10 cellular contexts compared by ENCODE assay signal in the genomic region with DNA sequence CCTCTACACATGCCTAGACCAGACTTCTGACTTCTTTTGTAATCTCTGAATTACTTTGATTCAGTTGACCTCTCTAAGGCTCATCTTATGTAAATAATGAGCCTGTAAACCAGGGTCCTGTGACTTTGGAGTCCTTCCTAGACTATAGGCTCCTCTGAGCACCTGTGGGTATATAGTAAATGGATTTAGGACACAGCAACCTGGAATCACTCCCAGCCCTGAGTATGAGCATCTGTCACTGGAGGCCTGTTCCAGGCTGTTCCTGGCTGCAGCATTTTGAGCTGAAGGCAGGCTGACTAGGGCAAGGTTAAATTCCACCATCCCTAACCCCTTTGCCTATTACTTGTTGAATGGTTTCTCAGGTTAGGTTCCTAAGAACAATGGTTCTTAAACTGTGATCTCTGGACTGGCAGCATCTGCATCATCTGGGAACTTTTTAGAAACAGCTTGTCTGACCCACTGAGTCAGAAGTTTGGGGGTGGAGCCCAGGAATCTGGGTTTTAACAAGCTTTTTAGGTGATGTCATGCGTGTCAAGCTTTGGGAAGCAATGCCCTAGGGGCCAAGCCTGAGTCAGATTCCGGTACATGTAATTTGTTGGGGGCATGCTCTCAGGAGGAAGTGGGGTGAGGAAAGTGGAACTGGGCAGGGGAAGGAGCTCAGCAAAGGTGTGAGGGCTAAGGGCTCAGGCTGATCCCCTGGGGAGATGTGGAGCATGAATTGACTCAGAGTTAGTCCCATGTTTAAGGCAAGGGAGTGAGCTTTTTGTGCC. TPM values are rescaled to one million over a fixed set of nuclear protein-coding genes. Genes with fewer than 3 reads are reported as not detected.
DNase-seq lines count a peak whose midpoint lies in the region; ATAC-seq and TF ChIP-seq lines count a peak whose summit lies in the region.
"Had no signal": no experiment of that assay in that cellular context is flagged by ENCODE, and none has a peak within 500 bp of the region (broad histone marks: within the 10 kb centered on the region; RNA-seq: fewer than 3 reads in every experiment).

No MANE protein-coding gene starts in this region.

- peak; percentile 60 for ATAC-seq in HG02884 (IDR thresholded peaks at IDR 0.05; ENCODE audit: unreplicated experiment)

- H3K4me1 ChIP-seq in HAP-1 = no peaks in the 10 kb centered on the region

- no peaks in the 10 kb centered on the region for H3K9me3 ChIP-seq in HAP-1
- H3K9me3 ChIP-seq: A549 had no signal

- in situ Hi-C loops in HAP-1 (cut with MboI; ENCODE audit: low sequenced_read_pairs) = no loop called here

- TF ChIP-seq POLR2A in erythroblast (IDR thresholded peaks at IDR 0.05; ENCODE audit: low read length) = no peak

- no peaks in the 10 kb centered on the region for H3K27me3 ChIP-seq in HAP-1 (ENCODE audit: low read depth)

- DNase-seq in NCI-H82 (lab: John Stamatoyannopoulos, UW) (peak; percentile 48), NCI-H82 treated with DMSO at 0.1 percent for 48 hours (lab: John Stamatoyannopoulos, UW; ENCODE audit: unreplicated experiment) (no peak), RPMI7951 (ENCODE audit: low read depth) (peak; percentile 100), hepatic stellate cell (ENCODE audit: low spot score) (peak; percentile 82), erythroblast (lab: John Stamatoyannopoulos, UW) (no peak), NK-92 (lab: John Stamatoyannopoulos, UW; ENCODE audit: unreplicated experiment) (no peak), HAP-1 (ENCODE audit: low spot score in 2 of 2) (no peak)

- H3K4me3 ChIP-seq in HAP-1 = no peak overlapping the region
- H3K4me3 ChIP-seq: A549, skin epidermis had no signal

- no peaks in the 10 kb centered on the region for H3K36me3 ChIP-seq in HAP-1 (replicated peaks)

RNA-seq across cellular contexts. Expression of gene MINDY4, which starts 28.2 kb away (rescaled TPM):
- total RNA-seq in RPMI7951 (2014; rRNA removed; shearing (Covaris generic)) = 26.4 and 27.0 TPM in 2 replicates

RNA-seq across cellular contexts. Expression of gene INMT, which starts 47.5 kb away (rescaled TPM):
- 79.9 and 94.1 TPM in 2 replicates for total RNA-seq in RPMI7951 (2014; rRNA removed; shearing (Covaris generic))

Comparison
In these comparisons a context has a peak if more than half of its experiments do, and no peak if none do; other contexts are left out.
1. DNase-seq: peak in NCI-H82 (single experiment), RPMI7951 (single experiment) and hepatic stellate cell (single experiment); none in NCI-H82 treated with DMSO at 0.1 percent for 48 hours (single experiment), erythroblast (0 of 2), NK-92 (single experiment) and HAP-1 (0 of 2).